Comparison of ENCODE assay signal across 7 cellular contexts in the genomic region with DNA sequence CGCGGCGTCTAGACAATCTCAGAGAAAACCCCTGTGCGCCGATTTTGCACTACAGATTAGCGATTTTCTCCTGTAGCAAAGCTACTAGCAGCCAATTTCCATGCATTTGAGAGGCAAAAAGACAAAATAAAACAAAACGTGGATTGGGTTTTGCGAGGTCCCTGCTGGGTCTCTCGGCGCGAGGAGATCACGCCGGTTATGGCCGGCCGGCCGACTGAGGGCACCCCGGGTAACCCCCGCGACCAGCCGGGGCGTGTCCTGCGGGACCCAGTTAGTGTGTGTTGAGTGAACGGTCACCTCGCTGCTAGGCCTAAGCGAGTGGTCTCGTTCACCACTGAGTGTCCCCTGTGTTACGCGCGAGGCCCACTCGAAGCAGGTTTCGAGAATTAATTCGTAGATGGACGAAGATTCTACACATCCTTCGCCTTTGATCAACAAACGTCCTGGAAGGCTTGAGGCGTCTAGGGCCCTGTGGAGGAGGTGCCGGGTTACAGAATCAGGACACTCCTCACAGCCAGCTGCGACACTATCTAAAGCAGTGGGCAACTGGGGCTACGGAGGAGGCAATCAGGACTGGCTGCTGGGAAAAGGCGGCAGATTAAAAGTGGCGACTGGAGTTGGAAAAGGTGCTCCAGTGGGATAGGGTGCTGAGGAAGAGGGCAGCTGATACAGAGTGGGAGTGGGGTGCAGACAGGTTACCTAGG. TPM values are rescaled to one million over a fixed set of nuclear protein-coding genes. Genes with fewer than 3 reads are reported as not detected.
DNase-seq lines count a peak whose midpoint lies in the region; ATAC-seq and TF ChIP-seq lines count a peak whose summit lies in the region.

No MANE protein-coding gene starts in this region.

- peak overlapping the region; percentile 3 for H2BK5ac ChIP-seq in mesendoderm (ENCODE audit: low read length)

- H2BK120ac ChIP-seq in mesendoderm (ENCODE audit: low read depth, low read length), result peak overlapping the region; percentile 0

- peak; percentile 67 for DNase-seq in GM13977 (ENCODE audit: low spot score)
- DNase-seq in NB4 (ENCODE audit: low read depth), result peak; percentile 59
- DNase-seq in colonic mucosa, result peak; percentile 68
- DNase-seq in mesendoderm, result peak; percentile 89
- DNase-seq in ureter (ENCODE audit: low spot score), result peak; percentile 59

- in situ Hi-C loops in GM13977 (cut with MboI; ENCODE audit: low pct_unique_long_range_greater_than_20kb, low sequenced_read_pairs, unreplicated experiment), result no loop called here

- peak overlapping the region; percentile 90 for H3K4me2 ChIP-seq in mesendoderm (ENCODE audit: low read length)

- peak overlapping the region; percentile 99 for H3K4ac ChIP-seq in mesendoderm (ENCODE audit: low read depth, low read length)

- no peaks in the 10 kb centered on the region for H3K9me3 ChIP-seq in colonic mucosa

- H3K9ac ChIP-seq in colonic mucosa (ENCODE audit: low read depth in 2 of 2, low read length in 2 of 2) (peak overlapping the region; percentile 46 to 100), mesendoderm (ENCODE audit: low read length) (peak overlapping the region; percentile 98)

- intact Hi-C loops in colonic mucosa (cut with DNase I), result no loop called here

- no peak overlapping the region for H3K23ac ChIP-seq in mesendoderm (ENCODE audit: low read length)

- H3K56ac ChIP-seq in mesendoderm (ENCODE audit: low read length), result peak overlapping the region; percentile 83

- no peak overlapping the region for H4K5ac ChIP-seq in mesendoderm (ENCODE audit: low read length)

- no peak for TF ChIP-seq CTCF in GM13977 (IDR thresholded peaks at IDR 0.05; ENCODE audit: extremely low read depth, insufficient read depth, missing control alignments)
- no peak for TF ChIP-seq CTCF in NB4 (IDR thresholded peaks at IDR 0.05; ENCODE audit: low read depth, low read length)
- no peak for TF ChIP-seq CTCF in colonic mucosa (IDR thresholded peaks at IDR 0.05)

- peak; percentile 49 for TF ChIP-seq POLR2A in NB4 (IDR thresholded peaks at IDR 0.05; ENCODE audit: extremely low read depth, insufficient read length)

- no peak overlapping the region for H4K8ac ChIP-seq in mesendoderm (ENCODE audit: low read depth, low read length)

- H3K27me3 ChIP-seq in colonic mucosa (no peaks in the 10 kb centered on the region), mesendoderm (ENCODE audit: insufficient read depth, low read length, poor library complexity) (no peaks in the 10 kb centered on the region)

- H3K4me3 ChIP-seq in NB4 (ENCODE audit: low read depth, low read length) (peak overlapping the region; percentile 82), colonic mucosa (peak overlapping the region; percentile 91), mesendoderm (ENCODE audit: low read length) (peak overlapping the region; percentile 91)

- H3K79me1 ChIP-seq in mesendoderm (ENCODE audit: low read length), result peaks cover 1% of the 10 kb centered on the region

- peak overlapping the region; percentile 97 for H3K18ac ChIP-seq in mesendoderm (ENCODE audit: low read length)

- H2AK5ac ChIP-seq in mesendoderm (ENCODE audit: low read length), result no peak overlapping the region

- H3K27ac ChIP-seq in colonic mucosa, result peak overlapping the region; percentile 96
- H3K27ac ChIP-seq in mesendoderm (ENCODE audit: low read depth, low read length), result peak overlapping the region; percentile 97

- ATAC-seq in HG02973 (IDR thresholded peaks at IDR 0.05; ENCODE audit: unreplicated experiment) (no peak), GM19328 (IDR thresholded peaks at IDR 0.05; ENCODE audit: unreplicated experiment) (no peak)

- H2BK15ac ChIP-seq in mesendoderm (replicated peaks; ENCODE audit: low read depth), result no peak overlapping the region

- H3K4me1 ChIP-seq in colonic mucosa, result peaks cover 22% of the 10 kb centered on the region
- peaks cover 15% of the 10 kb centered on the region for H3K4me1 ChIP-seq in mesendoderm (ENCODE audit: control insufficient read depth, low read depth, low read length)

- no CpG with 5 or more reads among the region's 41 CpGs for WGBS in mesendoderm (ENCODE audit: extremely low coverage, insufficient coverage, low lambda C conversion rate)

- H3K36me3 ChIP-seq in colonic mucosa (no peaks in the 10 kb centered on the region), mesendoderm (ENCODE audit: control insufficient read depth, insufficient read depth, low read length) (peaks cover 3% of the 10 kb centered on the region)

- H3K79me2 ChIP-seq in mesendoderm (ENCODE audit: control insufficient read depth, insufficient read depth, low read length), result peaks cover 42% of the 10 kb centered on the region

RNA-seq across cellular contexts. Expression of a gene that starts 0.8 kb away (rescaled TPM):
- 100 to 1,000 TPM; 297 to 306 TPM for total RNA-seq in colonic mucosa
- polyA plus RNA-seq in mesendoderm (2013, experiment 1 of 2), result 244 TPM
- 252 TPM for polyA plus RNA-seq in mesendoderm (2013, experiment 2 of 2)
- total RNA-seq in ureter, result 167 TPM

RNA-seq across cellular contexts. Expression of a gene that starts 37.1 kb away (rescaled TPM):
- total RNA-seq in colonic mucosa (10 to 100 TPM; 21.1 to 31.9 TPM), ureter (28.0 TPM)
- polyA plus RNA-seq in mesendoderm (2013, experiment 1 of 2), result 49.6 TPM
- polyA plus RNA-seq in mesendoderm (2013, experiment 2 of 2), result 50.1 TPM
